ENCODE assay signal across 16 cellular contexts in genomic region chr6:92297101-92297500, GRCh38.
"Had no signal": no experiment of that assay in that cellular context is flagged by ENCODE, and none has a peak within 500 bp of the region (broad histone marks: within the 10 kb centered on the region; RNA-seq: fewer than 3 reads in every experiment).

No MANE protein-coding gene starts in this region.

- ATAC-seq: activated CD4-positive, CD25-positive, alpha-beta regulatory T cell treated with anti-CD3 and anti-CD28 coated beads, Interleukin-2, amount 50 U/mL, for 24 hours; activated T-cell treated with anti-CD3 and anti-CD28 coated beads, Interleukin-2, amount 50 U/mL, for 4 hours; esophagus mucosa; left colon; lower lobe of right lung; stimulated activated naive B cell treated with anti-CD40 and anti-IgM and Interleukin-4, amounts not matched to agents 10 μg/mL and 1 μg/mL and 100 μg/mL, for 72 hours; upper lobe of right lung had no signal

- H3K27me3 Mint-ChIP-seq: stimulated activated naive B cell treated with anti-CD40 and anti-IgM and Interleukin-4, amounts not matched to agents 10 μg/mL and 1 μg/mL and 100 μg/mL, for 72 hours had no signal

- H3K4me1 ChIP-seq: lower lobe of right lung, parathyroid adenoma, sigmoid colon, upper lobe of right lung had no signal

- H3K27me3 ChIP-seq: sigmoid colon, upper lobe of right lung had no signal

- H3K27ac ChIP-seq: lower lobe of right lung, parathyroid adenoma, sigmoid colon, upper lobe of right lung had no signal

- H3K9me3 ChIP-seq: lower lobe of right lung, sigmoid colon, upper lobe of right lung had no signal

- H3K36me3 Mint-ChIP-seq: stimulated activated naive B cell treated with anti-CD40 and anti-IgM and Interleukin-4, amounts not matched to agents 10 μg/mL and 1 μg/mL and 100 μg/mL, for 72 hours had no signal

- DNase-seq: activated CD4-positive, alpha-beta T cell treated with anti-CD3 and anti-CD28 coated beads, Interleukin-2, amount 50 U/mL, for 1 hour; activated CD8-positive, alpha-beta memory T cell treated with anti-CD3 and anti-CD28 coated beads, Interleukin-2, amount 50 U/mL, for 4 hours; activated naive CD4-positive, alpha-beta T cell treated with anti-CD3 and anti-CD28 coated beads for 36 hours; activated T-cell treated with anti-CD3 and anti-CD28 coated beads, Interleukin-2, amount 50 U/mL, for 4 hours; anterior cingulate cortex; effector CD4-positive, alpha-beta T cell; left colon; lower lobe of right lung; sigmoid colon; stimulated activated naive B cell treated with anti-CD40 and anti-IgM and Interleukin-4, amounts not matched to agents 10 μg/mL and 1 μg/mL and 100 μg/mL, for 72 hours; T1000; upper lobe of right lung had no signal

- H3K9ac ChIP-seq: parathyroid adenoma had no signal

- H2AFZ ChIP-seq: parathyroid adenoma had no signal

- H3K27ac Mint-ChIP-seq: activated naive CD4-positive, alpha-beta T cell treated with anti-CD3 and anti-CD28 coated beads for 36 hours; nephron; stimulated activated naive B cell treated with anti-CD40 and anti-IgM and Interleukin-4, amounts not matched to agents 10 μg/mL and 1 μg/mL and 100 μg/mL, for 72 hours had no signal

- H3K79me2 ChIP-seq: parathyroid adenoma had no signal

- H3K36me3 ChIP-seq: lower lobe of right lung, sigmoid colon, upper lobe of right lung had no signal

- H3K4me3 Mint-ChIP-seq: activated naive CD4-positive, alpha-beta T cell treated with anti-CD3 and anti-CD28 coated beads for 36 hours; activated T-cell treated with anti-CD3 and anti-CD28 coated beads, Interleukin-2, amount 50 U/mL, for 4 hours; nephron; stimulated activated naive B cell treated with anti-CD40 and anti-IgM and Interleukin-4, amounts not matched to agents 10 μg/mL and 1 μg/mL and 100 μg/mL, for 72 hours had no signal

- H3K4me3 ChIP-seq: lower lobe of right lung, sigmoid colon, upper lobe of right lung had no signal

- H3K9me3 Mint-ChIP-seq: activated naive CD4-positive, alpha-beta T cell treated with anti-CD3 and anti-CD28 coated beads for 36 hours; activated T-cell treated with anti-CD3 and anti-CD28 coated beads, Interleukin-2, amount 50 U/mL, for 4 hours had no signal

- H3K4me1 Mint-ChIP-seq: nephron; stimulated activated naive B cell treated with anti-CD40 and anti-IgM and Interleukin-4, amounts not matched to agents 10 μg/mL and 1 μg/mL and 100 μg/mL, for 72 hours had no signal
